In the genomic region with DNA sequence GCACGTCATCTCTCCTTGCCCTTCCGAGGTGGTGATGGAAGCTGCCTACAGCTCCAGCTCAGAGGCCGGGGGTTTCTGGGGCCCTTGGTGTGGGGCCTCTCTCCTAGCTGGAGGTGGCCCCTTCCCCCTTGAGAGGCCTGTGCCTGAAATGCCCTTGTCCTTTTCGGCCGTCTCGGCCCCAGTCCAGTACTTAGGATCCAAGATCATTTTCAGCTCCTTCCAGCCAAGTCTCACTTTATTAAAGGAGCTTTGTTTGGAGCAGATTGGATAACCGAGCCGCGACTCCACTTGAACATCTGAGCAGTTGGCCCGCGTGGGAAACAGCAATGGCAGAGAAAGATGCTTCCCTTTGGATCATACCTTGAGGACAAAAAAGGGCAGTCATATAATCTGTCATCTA, we compare ENCODE assay signal across 13 cellular contexts.
DNase-seq lines count a peak whose midpoint lies in the region; ATAC-seq and TF ChIP-seq lines count a peak whose summit lies in the region.
"Had no signal": no experiment of that assay in that cellular context is flagged by ENCODE, and none has a peak within 500 bp of the region (broad histone marks: within the 10 kb centered on the region; RNA-seq: fewer than 3 reads in every experiment).

No MANE protein-coding gene starts in this region.

- H3K4me1 Mint-ChIP-seq in osteocyte (ENCODE audit: unreplicated experiment), result peaks cover 6% of the 10 kb centered on the region

- H2BK12ac ChIP-seq in mesenchymal stem cell (ENCODE audit: low read length in 2 of 2), result no peak overlapping the region

- no peak overlapping the region for H3K18ac ChIP-seq in mesenchymal stem cell (ENCODE audit: low read depth in 1 of 2, low read length in 2 of 2)

- H4K91ac ChIP-seq in mesenchymal stem cell (ENCODE audit: low read length), result peak overlapping the region; percentile 28

- H2AFZ ChIP-seq in mesenchymal stem cell (ENCODE audit: low read depth, low read length), result no peak overlapping the region

- no peaks in the 10 kb centered on the region for H3K9me3 ChIP-seq in mesenchymal stem cell (ENCODE audit: control insufficient read depth, low read length)

- no peak overlapping the region for H3K4me3 ChIP-seq in mesenchymal stem cell (ENCODE audit: insufficient read depth in 1 of 2, low read depth in 1 of 2, low read length in 2 of 2)

- peak overlapping the region; percentile 41 for H2BK15ac ChIP-seq in mesenchymal stem cell (ENCODE audit: low read depth, poor library complexity, severe bottlenecking)

- no peak overlapping the region for H3K23ac ChIP-seq in mesenchymal stem cell (ENCODE audit: low read length in 2 of 2)

- 86% methylated on average over 11 of the region's 11 CpGs for WGBS in mesenchymal stem cell

- H3K4me1 ChIP-seq in mesenchymal stem cell (ENCODE audit: control insufficient read depth, insufficient read depth, low read depth, low read length), result peaks cover 2% of the 10 kb centered on the region

- H3K4me3 Mint-ChIP-seq in osteocyte (ENCODE audit: unreplicated experiment), result no peak overlapping the region
- H3K4me3 Mint-ChIP-seq: CD4-positive, alpha-beta T cell; H9 had no signal

- no peak overlapping the region for H2AK5ac ChIP-seq in mesenchymal stem cell (ENCODE audit: low read length, severe bottlenecking)

- no peaks in the 10 kb centered on the region for H3K36me3 Mint-ChIP-seq in osteocyte (ENCODE audit: unreplicated experiment)

- TF ChIP-seq CTCF in osteocyte (IDR thresholded peaks at IDR 0.05), result no peak

- peak overlapping the region in 1 of 2 experiments; percentile 6 for H3K14ac ChIP-seq in mesenchymal stem cell (ENCODE audit: low read length in 2 of 2)

- H3K9me3 Mint-ChIP-seq in osteocyte (ENCODE audit: unreplicated experiment), result no peaks in the 10 kb centered on the region
- H3K9me3 Mint-ChIP-seq: CD4-positive, alpha-beta T cell; H9 had no signal

- H3K4me2 ChIP-seq in mesenchymal stem cell (ENCODE audit: low read length, poor library complexity, severe bottlenecking), result no peak overlapping the region

- no peak overlapping the region for H4K8ac ChIP-seq in mesenchymal stem cell (ENCODE audit: low read length)

- peaks cover 1% of the 10 kb centered on the region for H3K79me1 ChIP-seq in mesenchymal stem cell (replicated peaks; ENCODE audit: low read length, poor library complexity, severe bottlenecking)

- H3K36me3 ChIP-seq in mesenchymal stem cell (ENCODE audit: control insufficient read depth in 1 of 2, insufficient read depth in 2 of 2, low read depth in 1 of 2, low read length in 2 of 2), result peaks cover 0 to 3% of the 10 kb centered on the region in 2 experiments

- DNase-seq in Ammon's horn (ENCODE audit: low spot score) (peak; percentile 14), COLO829 (ENCODE audit: low spot score) (peak; percentile 23), mesenchymal stem cell (no peak), osteocyte (ENCODE audit: extremely low spot score, unreplicated experiment) (peak; percentile 76), Kasumi-1 (lab: John Stamatoyannopoulos, UW) (no peak)
- DNase-seq in activated T-cell treated with anti-CD3 and anti-CD28 coated beads, Interleukin-2, amount 50 U/mL, for 48 hours, result no peak
- DNase-seq: ACHN; CD4-positive, alpha-beta T cell; DMS79 treated with DMSO at 0.1 percent for 48 hours; GF-D8; H9 had no signal

- no peak overlapping the region for H2BK120ac ChIP-seq in mesenchymal stem cell (ENCODE audit: low read depth, low read length)

- no peak overlapping the region for H3K9ac ChIP-seq in mesenchymal stem cell (ENCODE audit: low read length)

- no peak overlapping the region for H2BK5ac ChIP-seq in mesenchymal stem cell (ENCODE audit: low read depth, low read length, poor library complexity, severe bottlenecking)

- ATAC-seq in HG03025 (IDR thresholded peaks at IDR 0.05; ENCODE audit: low FRiP score, unreplicated experiment), result no peak

- no peak overlapping the region for H3K4ac ChIP-seq in mesenchymal stem cell (ENCODE audit: low read depth in 1 of 2, low read length in 2 of 2)

- H3K27ac ChIP-seq in mesenchymal stem cell (ENCODE audit: low read length, poor library complexity, severe bottlenecking), result no peak overlapping the region
- H3K27ac ChIP-seq: C4-2B had no signal

- H3K27me3 ChIP-seq in mesenchymal stem cell (ENCODE audit: control insufficient read depth in 1 of 2, insufficient read depth in 1 of 2, low read length in 2 of 2), result peaks cover 0 to 2% of the 10 kb centered on the region in 2 experiments

- no peak overlapping the region for H3K27ac Mint-ChIP-seq in osteocyte (ENCODE audit: unreplicated experiment)
- H3K27ac Mint-ChIP-seq: CD4-positive, alpha-beta T cell had no signal

- no peaks in the 10 kb centered on the region for H3K27me3 Mint-ChIP-seq in osteocyte (ENCODE audit: unreplicated experiment)

Comparison
In these comparisons a context has a peak if more than half of its experiments do, and no peak if none do; other contexts are left out.
1. DNase-seq: peak in Ammon's horn (single experiment), COLO829 (single experiment) and osteocyte (single experiment); none in mesenchymal stem cell (single experiment), activated T-cell treated with anti-CD3 and anti-CD28 coated beads, Interleukin-2, amount 50 U/mL, for 48 hours (0 of 2) and Kasumi-1 (0 of 2).